In genomic region chr7:93551063-93551895, GRCh38 we compare ENCODE assay signal across 8 cellular contexts. TPM values are rescaled to one million over a fixed set of nuclear protein-coding genes. Genes with fewer than 3 reads are reported as not detected.
DNase-seq lines count a peak whose midpoint lies in the region; FAIRE-seq and TF ChIP-seq lines count a peak whose summit lies in the region.

No MANE protein-coding gene starts in this region.

- peak in 1 of 3 experiments; percentile 30 for TF ChIP-seq CTCF in ascending aorta (IDR thresholded peaks at IDR 0.05)

- intact Hi-C loops in ascending aorta (cut with DNase I) = no loop called here

- no peaks in the 10 kb centered on the region for H3K4me1 ChIP-seq in ascending aorta

- H3K27me3 ChIP-seq in ascending aorta = no peaks in the 10 kb centered on the region

- H3K27ac ChIP-seq in ascending aorta = no peak overlapping the region

- H3K4me3 ChIP-seq in ascending aorta = no peak overlapping the region

- no peaks in the 10 kb centered on the region for H3K9me3 ChIP-seq in ascending aorta

- H3K36me3 ChIP-seq in ascending aorta = no peaks in the 10 kb centered on the region

- DNase-seq in AG20443 (ENCODE audit: low spot score) (peak; percentile 36), GM19239 (ENCODE audit: insufficient read length, low spot score) (no peak), NOMO-1 treated with DMSO at 0.1 percent for 48 hours (lab: John Stamatoyannopoulos, UW; ENCODE audit: unreplicated experiment) (peak; percentile 70), erythroblast (lab: John Stamatoyannopoulos, UW) (peak; percentile 31 to 49), smooth muscle cell of the brain vasculature (ENCODE audit: low read depth, low spot score) (peak; percentile 26), ascending aorta (ENCODE audit: low spot score in 2 of 2) (no peak), GM12892 (ENCODE audit: insufficient read length) (no peak), NCI-H524 treated with DMSO at 0.1 percent for 48 hours (lab: John Stamatoyannopoulos, UW) (no peak)

- TF ChIP-seq POLR2A in erythroblast (IDR thresholded peaks at IDR 0.05; ENCODE audit: low read length) (no peak), GM12892 (IDR thresholded peaks at IDR 0.05; ENCODE audit: low read depth, low read length) (no peak)

- FAIRE-seq in GM19239 (lab: Jason Lieb, UNC) = peak; percentile 14
- FAIRE-seq in GM12892 (lab: Jason Lieb, UNC) = no peak

RNA-seq across cellular contexts. Expression of gene CALCR, which starts 23.2 kb away (rescaled TPM):
- total RNA-seq in ascending aorta = not detected
- not detected for polyA plus RNA-seq in GM12892 (2012; ENCODE audit: missing spikeins)

Comparison
In these comparisons a context has a peak if more than half of its experiments do, and no peak if none do; other contexts are left out.
1. DNase-seq: peak in AG20443 (single experiment), NOMO-1 treated with DMSO at 0.1 percent for 48 hours (single experiment), erythroblast (2 of 2) and smooth muscle cell of the brain vasculature (single experiment); none in GM19239 (single experiment), ascending aorta (0 of 2), GM12892 (single experiment) and NCI-H524 treated with DMSO at 0.1 percent for 48 hours (single experiment).